Comparison of ENCODE assay signal across 8 cellular contexts in the genomic region with DNA sequence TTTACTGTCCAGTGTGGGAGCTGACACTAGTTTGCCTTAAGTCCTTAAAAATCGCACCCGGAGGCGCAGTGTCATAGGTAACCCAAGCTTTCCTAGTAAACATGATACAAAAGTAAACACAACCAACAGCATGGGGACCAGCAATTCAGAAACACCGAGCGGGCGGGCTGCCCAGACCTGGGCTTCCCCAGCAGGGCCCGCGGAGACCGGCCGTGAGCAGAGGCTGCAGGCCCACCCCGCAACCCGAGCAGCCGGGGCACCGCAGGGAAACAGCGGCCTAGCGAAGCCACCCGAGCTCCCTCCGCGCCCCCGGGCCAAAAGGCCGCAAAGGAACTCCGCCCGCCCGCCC. TPM values are rescaled to one million over a fixed set of nuclear protein-coding genes. Genes with fewer than 3 reads are reported as not detected.
DNase-seq lines count a peak whose midpoint lies in the region.

No MANE protein-coding gene starts in this region.

- no peaks in the 10 kb centered on the region; the same call in 1 of the 2 replicates for H3K36me3 ChIP-seq in H7 (replicated peaks; ENCODE audit: control insufficient read depth, insufficient read depth, low read length)
- H3K36me3 ChIP-seq in mesenchymal stem cell (ENCODE audit: control insufficient read depth in 1 of 2, insufficient read depth in 2 of 2, low read depth in 1 of 2, low read length in 2 of 2) = peaks cover 3 to 12% of the 10 kb centered on the region in 2 experiments

- H3K4me3 ChIP-seq in GM08714 (ENCODE audit: low read length) (peak overlapping the region; percentile 97), H7 (ENCODE audit: insufficient read depth, low read depth, low read length) (peak overlapping the region; percentile 71), mesenchymal stem cell (ENCODE audit: insufficient read depth in 1 of 2, low read depth in 1 of 2, low read length in 2 of 2) (peak overlapping the region; percentile 66 to 94)

- H3K27ac ChIP-seq in mesenchymal stem cell (ENCODE audit: low read length, poor library complexity, severe bottlenecking) = peak overlapping the region; percentile 66

- H3K27me3 ChIP-seq in H7 (ENCODE audit: control insufficient read depth, insufficient read depth, low read length) = no peaks in the 10 kb centered on the region
- H3K27me3 ChIP-seq in mesenchymal stem cell (ENCODE audit: control insufficient read depth in 1 of 2, insufficient read depth in 1 of 2, low read length in 2 of 2) = no peaks in the 10 kb centered on the region

- H3K14ac ChIP-seq in mesenchymal stem cell (ENCODE audit: low read length in 2 of 2) = peak overlapping the region in 1 of 2 experiments; percentile 26

- 0% methylated on average over 22 of the region's 24 CpGs for WGBS in mesenchymal stem cell

- H3K79me1 ChIP-seq in mesenchymal stem cell (replicated peaks; ENCODE audit: low read length, poor library complexity, severe bottlenecking) = peaks cover 10% of the 10 kb centered on the region

- H3K23ac ChIP-seq in mesenchymal stem cell (ENCODE audit: low read length in 2 of 2) = no peak overlapping the region

- H3K4me1 ChIP-seq in mesenchymal stem cell (ENCODE audit: control insufficient read depth, insufficient read depth, low read depth, low read length) = no peaks in the 10 kb centered on the region

- peak overlapping the region; percentile 69 for H4K8ac ChIP-seq in mesenchymal stem cell (ENCODE audit: low read length)

- DNase-seq in H7 = no peak
- peak; percentile 57 for DNase-seq in M059J (ENCODE audit: low read depth)
- peak; percentile 46 to 70 for DNase-seq in T47D (ENCODE audit: low read depth in 1 of 2, low spot score in 1 of 2)
- no peak for DNase-seq in mesenchymal stem cell
- no peak for DNase-seq in NCI-H2171 treated with DMSO at 0.1 percent for 48 hours (lab: John Stamatoyannopoulos, UW)
- DNase-seq in activated T-cell treated with anti-CD3 and anti-CD28 coated beads, Interleukin-2, amount 50 U/mL, for 1 hour = no peak
- no peak for DNase-seq in activated T-cell treated with anti-CD3 and anti-CD28 coated beads, Interleukin-2, amount 50 U/mL, for 48 hours

- H3K18ac ChIP-seq in mesenchymal stem cell (ENCODE audit: low read depth in 1 of 2, low read length in 2 of 2) = peak overlapping the region in 1 of 2 experiments; percentile 70

- peak overlapping the region; percentile 19 for H2BK5ac ChIP-seq in mesenchymal stem cell (ENCODE audit: low read depth, low read length, poor library complexity, severe bottlenecking)

- no peak overlapping the region for H4K91ac ChIP-seq in mesenchymal stem cell (ENCODE audit: low read length)

- H2BK15ac ChIP-seq in mesenchymal stem cell (ENCODE audit: low read depth, poor library complexity, severe bottlenecking) = peak overlapping the region; percentile 93

- in situ Hi-C loops in T47D (cut with HindIII; ENCODE audit: low pct_unique_long_range_greater_than_20kb, low sequenced_read_pairs) = no loop called here

- peak overlapping the region; percentile 97 for H3K9ac ChIP-seq in mesenchymal stem cell (ENCODE audit: low read length)

- H3K4ac ChIP-seq in mesenchymal stem cell (ENCODE audit: low read depth in 1 of 2, low read length in 2 of 2) = peak overlapping the region in 1 of 2 experiments; percentile 51

- H2AFZ ChIP-seq in mesenchymal stem cell (ENCODE audit: low read depth, low read length) = peak overlapping the region; percentile 63

- H3K4me2 ChIP-seq in mesenchymal stem cell (ENCODE audit: low read length, poor library complexity, severe bottlenecking) = peak overlapping the region; percentile 73

- H3K9me3 ChIP-seq in mesenchymal stem cell (ENCODE audit: control insufficient read depth, low read length) = no peaks in the 10 kb centered on the region

- H2BK120ac ChIP-seq in mesenchymal stem cell (ENCODE audit: low read depth, low read length) = no peak overlapping the region

- H2AK5ac ChIP-seq in mesenchymal stem cell (ENCODE audit: low read length, severe bottlenecking) = no peak overlapping the region

- H2BK12ac ChIP-seq in mesenchymal stem cell (ENCODE audit: low read length in 2 of 2) = no peak overlapping the region

RNA-seq across cellular contexts. Expression of gene TTC21B, which starts 0.3 kb away (rescaled TPM):
- total RNA-seq in H7 (2014; rRNA removed; shearing (Covaris generic)) = 22.1 and 22.5 TPM in 2 replicates
- total RNA-seq in M059J (2014; rRNA removed; shearing (Covaris generic)) = 9.0 and 14.3 TPM in 2 replicates
- polyA plus RNA-seq in mesenchymal stem cell (2013, experiment 1 of 2) = 3.5 TPM
- polyA plus RNA-seq in mesenchymal stem cell (2013, experiment 2 of 2) = 3.1 TPM

Comparison
In these comparisons a context has a peak if more than half of its experiments do, and no peak if none do; other contexts are left out.
1. DNase-seq: peak in M059J (single experiment) and T47D (2 of 2); none in H7 (single experiment), mesenchymal stem cell (single experiment), NCI-H2171 treated with DMSO at 0.1 percent for 48 hours (single experiment), activated T-cell treated with anti-CD3 and anti-CD28 coated beads, Interleukin-2, amount 50 U/mL, for 1 hour (single experiment) and activated T-cell treated with anti-CD3 and anti-CD28 coated beads, Interleukin-2, amount 50 U/mL, for 48 hours (0 of 2).
2. Peak in every context shown above with its lines, with median percentiles within 50 percentile points of each other: H3K4me3 ChIP-seq.